In genomic region chr5:8226148-8226547, GRCh38 we compare ENCODE assay signal across 23 cellular contexts.
"Had no signal": no experiment of that assay in that cellular context is flagged by ENCODE, and none has a peak within 500 bp of the region (broad histone marks: within the 10 kb centered on the region; RNA-seq: fewer than 3 reads in every experiment).

No MANE protein-coding gene starts in this region.

- ATAC-seq: effector memory CD8-positive, alpha-beta T cell; esophagus mucosa; foreskin keratinocyte; gastroesophageal sphincter; heart left ventricle; left cardiac atrium; left lung; left ventricle myocardium superior; lower lobe of right lung had no signal

- FAIRE-seq: endometrium, frontal cortex, islet of Langerhans, keratinocyte had no signal

- H3K36me3 ChIP-seq: colonic mucosa, gastroesophageal sphincter, heart left ventricle, left lung, lower lobe of right lung had no signal

- H3K4me3 ChIP-seq: colonic mucosa, gastroesophageal sphincter, heart left ventricle, left lung, lower lobe of right lung, mucosa of descending colon had no signal

- H3K4me1 ChIP-seq: colonic mucosa, foreskin keratinocyte, gastroesophageal sphincter, heart left ventricle, left lung, lower lobe of right lung had no signal

- H3K27ac ChIP-seq: colonic mucosa, epithelial cell of prostate, foreskin keratinocyte, gastroesophageal sphincter, heart left ventricle, left lung, lower lobe of right lung had no signal

- H3K9me3 ChIP-seq: colonic mucosa, lower lobe of right lung, mucosa of descending colon had no signal

- DNase-seq: colonic mucosa; cortex of kidney; effector CD8-positive, alpha-beta T cell; effector memory CD8-positive, alpha-beta T cell; endodermal cell; erythroblast; foreskin keratinocyte; heart left ventricle; hippocampal formation; left cardiac atrium; left lung; left ventricle myocardium superior; lower lobe of right lung; mesenchymal stem cell; mucosa of descending colon; naive B cell had no signal

- H3K27me3 ChIP-seq: colonic mucosa, foreskin keratinocyte, gastroesophageal sphincter, left lung had no signal
